In the genomic region with DNA sequence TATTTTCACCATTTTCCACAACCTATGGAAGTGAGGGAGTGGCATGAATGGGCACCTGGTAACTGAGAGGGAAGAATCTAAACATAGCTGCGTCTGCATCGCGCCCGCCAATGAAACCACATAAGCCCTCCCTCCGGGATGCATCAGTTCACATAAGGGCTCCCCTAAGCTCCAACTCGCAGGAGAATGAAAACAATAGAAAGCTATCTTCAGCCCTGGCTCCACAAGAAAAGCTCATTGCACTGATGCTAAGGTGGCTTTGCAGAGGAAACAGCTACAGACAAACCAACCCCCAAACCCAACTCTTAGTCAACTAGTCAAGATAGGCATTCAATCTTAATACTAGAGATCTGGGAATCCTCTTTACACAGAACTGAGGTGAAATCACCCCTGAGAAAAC, we compare ENCODE assay signal across 28 cellular contexts.
DNase-seq lines count a peak whose midpoint lies in the region; ATAC-seq and TF ChIP-seq lines count a peak whose summit lies in the region.
"Had no signal": no experiment of that assay in that cellular context is flagged by ENCODE, and none has a peak within 500 bp of the region (broad histone marks: within the 10 kb centered on the region; RNA-seq: fewer than 3 reads in every experiment).

No MANE protein-coding gene starts in this region.

- peak overlapping the region; percentile 13 for H3K27ac ChIP-seq in left ventricle myocardium inferior (replicated peaks)
- no peak overlapping the region for H3K27ac ChIP-seq in neural progenitor cell
- H3K27ac ChIP-seq: esophagus squamous epithelium, hepatocyte had no signal

- H3K4me3 Mint-ChIP-seq in brain, result no peak overlapping the region
- H3K4me3 Mint-ChIP-seq in neural progenitor cell, result no peak overlapping the region
- H3K4me3 Mint-ChIP-seq: activated CD4-positive, alpha-beta T cell treated with anti-CD3 and anti-CD28 coated beads for 36 hours; CD8-positive, alpha-beta memory T cell had no signal

- peaks cover 80% of the 10 kb centered on the region for H3K4me1 Mint-ChIP-seq in brain
- H3K4me1 Mint-ChIP-seq in neural progenitor cell, result peaks cover 13% of the 10 kb centered on the region

- peaks cover 24% of the 10 kb centered on the region for H4K20me1 ChIP-seq in neural progenitor cell (ENCODE audit: low read depth)

- H3K27ac Mint-ChIP-seq in brain (peak overlapping the region in 3 of 5 experiments; percentile 0 to 72 (median 63)), neural progenitor cell (no peak overlapping the region)
- H3K27ac Mint-ChIP-seq: activated CD4-positive, alpha-beta T cell treated with anti-CD3 and anti-CD28 coated beads for 36 hours had no signal

- ATAC-seq in left cardiac atrium (no peak), HG03175 (IDR thresholded peaks at IDR 0.05; ENCODE audit: unreplicated experiment) (no peak)
- ATAC-seq: activated CD4-positive, alpha-beta T cell treated with anti-CD3 and anti-CD28 coated beads for 36 hours; activated naive CD4-positive, alpha-beta T cell treated with anti-CD3 and anti-CD28 coated beads, Interleukin-2, amount 50 U/mL, for 72 hours; left lobe of liver; naive thymus-derived CD4-positive, alpha-beta T cell had no signal

- peak overlapping the region; percentile 30 for H3K4me2 ChIP-seq in neural progenitor cell
- H3K4me2 ChIP-seq: hepatocyte had no signal

- H3K36me3 ChIP-seq in left ventricle myocardium inferior, result no peaks in the 10 kb centered on the region
- H3K36me3 ChIP-seq in neural progenitor cell, result no peaks in the 10 kb centered on the region
- H3K36me3 ChIP-seq: esophagus squamous epithelium had no signal

- H3K9me3 ChIP-seq in left ventricle myocardium inferior (replicated peaks) (no peaks in the 10 kb centered on the region), neural progenitor cell (ENCODE audit: low read depth) (no peaks in the 10 kb centered on the region)
- H3K9me3 ChIP-seq: esophagus squamous epithelium had no signal

- H3K36me3 Mint-ChIP-seq in brain (peaks cover 29% of the 10 kb centered on the region), neural progenitor cell (peaks cover 12% of the 10 kb centered on the region)

- peaks cover 66% of the 10 kb centered on the region for H3K4me1 ChIP-seq in left ventricle myocardium inferior
- H3K4me1 ChIP-seq in neural progenitor cell, result peaks cover 19% of the 10 kb centered on the region

- no peak for TF ChIP-seq CTCF in left ventricle myocardium inferior (IDR thresholded peaks at IDR 0.05; ENCODE audit: borderline replicate concordance)
- TF ChIP-seq CTCF in brain (conservative IDR thresholded peaks at IDR 0.05), result no peak
- no peak for TF ChIP-seq CTCF in neural progenitor cell (IDR thresholded peaks at IDR 0.05)

- no peak overlapping the region for H2AFZ ChIP-seq in neural progenitor cell (replicated peaks)
- H2AFZ ChIP-seq: hepatocyte had no signal

- peaks cover 3% of the 10 kb centered on the region for H3K27me3 Mint-ChIP-seq in brain
- H3K27me3 Mint-ChIP-seq in neural progenitor cell (ENCODE audit: insufficient read depth, low read depth), result no peaks in the 10 kb centered on the region
- H3K27me3 Mint-ChIP-seq: activated CD4-positive, alpha-beta T cell treated with anti-CD3 and anti-CD28 coated beads for 36 hours; naive thymus-derived CD4-positive, alpha-beta T cell had no signal

- no peak overlapping the region for H3K4me3 ChIP-seq in left ventricle myocardium inferior
- no peak overlapping the region for H3K4me3 ChIP-seq in neural progenitor cell
- H3K4me3 ChIP-seq: esophagus squamous epithelium, hepatocyte had no signal

- H3K27me3 ChIP-seq in left ventricle myocardium inferior (ENCODE audit: low read depth) (no peaks in the 10 kb centered on the region), neural progenitor cell (no peaks in the 10 kb centered on the region)
- H3K27me3 ChIP-seq: esophagus squamous epithelium, hepatocyte had no signal

- DNase-seq in left ventricle myocardium inferior, result no peak
- no peak for DNase-seq in left cardiac atrium
- peak; percentile 25 for DNase-seq in neural progenitor cell (ENCODE audit: low spot score)
- no peak for DNase-seq in NCI-H345 (lab: John Stamatoyannopoulos, UW)
- DNase-seq in NCI-H774 (lab: John Stamatoyannopoulos, UW), result no peak
- no peak for DNase-seq in LoVo (ENCODE audit: low spot score)
- DNase-seq: 8988T; activated CD4-positive, alpha-beta T cell treated with anti-CD3 and anti-CD28 coated beads for 36 hours; activated T-cell treated with anti-CD3 and anti-CD28 coated beads for 4 hours; anterior cingulate cortex; CD8-positive, alpha-beta memory T cell; DMS 273 treated with DMSO at 0.1 percent for 48 hours; esophagus squamous epithelium; midbrain; naive thymus-derived CD4-positive, alpha-beta T cell; NCI-H1092 treated with DMSO at 0.1 percent for 48 hours; NCI-H2029; NCI-H446 treated with DMSO at 0.1 percent for 48 hours; OCI-M1; retina; small intestine; stimulated activated CD4-positive, alpha-beta T cell treated with anti-CD3 and anti-CD28 coated beads, Interleukin-1b, Interleukin-23, amount 100 ng/mL, for 48 hours; stimulated activated CD8-positive, alpha-beta memory T cell treated with anti-CD3 and anti-CD28 coated beads, Interleukin-4, amount 100 ng/mL, for 48 hours had no signal

- H3K9ac ChIP-seq in neural progenitor cell, result no peak overlapping the region

- H3K79me2 ChIP-seq in neural progenitor cell (ENCODE audit: low read depth), result peaks cover 18% of the 10 kb centered on the region

- intact Hi-C loops in left ventricle myocardium inferior (cut with micrococcal nuclease), result no loop called here
- intact Hi-C loops in left cardiac atrium (cut with DNase I), result no loop called here

- H3K9me3 Mint-ChIP-seq in brain (peaks cover 0 to 2% (median 0%) of the 10 kb centered on the region in 5 experiments), neural progenitor cell (peaks cover 2% of the 10 kb centered on the region)
- H3K9me3 Mint-ChIP-seq: activated naive CD4-positive, alpha-beta T cell treated with anti-CD3 and anti-CD28 coated beads, Interleukin-2, amount 50 U/mL, for 72 hours; CD8-positive, alpha-beta memory T cell; naive thymus-derived CD4-positive, alpha-beta T cell had no signal

- no peaks in the 10 kb centered on the region for H3F3A ChIP-seq in neural progenitor cell (ENCODE audit: low read depth)
